Comparison of ENCODE assay signal across 15 cellular contexts in genomic region chr3:125200731-125201139, GRCh38. TPM values are rescaled to one million over a fixed set of nuclear protein-coding genes. Genes with fewer than 3 reads are reported as not detected.
DNase-seq lines count a peak whose midpoint lies in the region; ATAC-seq, FAIRE-seq and TF ChIP-seq lines count a peak whose summit lies in the region.
"Had no signal": no experiment of that assay in that cellular context is flagged by ENCODE, and none has a peak within 500 bp of the region (broad histone marks: within the 10 kb centered on the region; RNA-seq: fewer than 3 reads in every experiment).

No MANE protein-coding gene starts in this region.

- WGBS in stomach, 5 donors, result 76 to 86% (median 83%) methylated on average over 6 of the region's 6 CpGs

- H3K27me3 ChIP-seq in effector memory CD4-positive, alpha-beta T cell (replicated peaks; ENCODE audit: control insufficient read depth, insufficient read depth, low read length, poor library complexity, severe bottlenecking), result no peaks in the 10 kb centered on the region
- no peaks in the 10 kb centered on the region for H3K27me3 ChIP-seq in stomach
- H3K27me3 ChIP-seq: body of pancreas, neutrophil had no signal

- no peak for TF ChIP-seq EP300 in stomach (IDR thresholded peaks at IDR 0.05)

- TF ChIP-seq CTCF in stomach (IDR thresholded peaks at IDR 0.05), result no peak

- no peaks in the 10 kb centered on the region for H3K36me3 ChIP-seq in effector memory CD4-positive, alpha-beta T cell (ENCODE audit: control insufficient read depth, insufficient read depth, low read length)
- no peaks in the 10 kb centered on the region for H3K36me3 ChIP-seq in stomach
- H3K36me3 ChIP-seq: neutrophil had no signal

- H3K9me3 ChIP-seq in effector memory CD4-positive, alpha-beta T cell (ENCODE audit: control insufficient read depth, low read length), result no peaks in the 10 kb centered on the region
- no peaks in the 10 kb centered on the region for H3K9me3 ChIP-seq in stomach
- H3K9me3 ChIP-seq: body of pancreas, neutrophil had no signal

- FAIRE-seq in GM12891 (lab: Jason Lieb, UNC), result peak; percentile 58

- intact Hi-C loops in stomach (cut with DNase I; ENCODE audit: low total_unique reads), result no loop called here

- H3K4me3 ChIP-seq in effector memory CD4-positive, alpha-beta T cell (ENCODE audit: insufficient read depth, low read depth, low read length, poor library complexity, severe bottlenecking), result no peak overlapping the region
- no peak overlapping the region for H3K4me3 ChIP-seq in stomach
- H3K4me3 ChIP-seq: body of pancreas had no signal

- ATAC-seq in GM19395 (IDR thresholded peaks at IDR 0.05; ENCODE audit: unreplicated experiment) (peak; percentile 80), HG02840 (IDR thresholded peaks at IDR 0.05; ENCODE audit: low FRiP score, unreplicated experiment) (peak; percentile 73)
- ATAC-seq: body of pancreas, T-helper 17 cell had no signal

- no peak overlapping the region for H3K27ac ChIP-seq in effector memory CD4-positive, alpha-beta T cell (ENCODE audit: insufficient read depth, low read length, poor library complexity, severe bottlenecking)
- no peak overlapping the region for H3K27ac ChIP-seq in stomach
- H3K27ac ChIP-seq: body of pancreas, epithelial cell of prostate, neutrophil had no signal

- no peaks in the 10 kb centered on the region for H3K4me1 ChIP-seq in effector memory CD4-positive, alpha-beta T cell (ENCODE audit: control insufficient read depth, insufficient read depth, low read length, poor library complexity, severe bottlenecking)
- H3K4me1 ChIP-seq in stomach, result no peaks in the 10 kb centered on the region
- H3K4me1 ChIP-seq: body of pancreas had no signal

- no peak for DNase-seq in GM12891 (ENCODE audit: insufficient read length, low spot score)
- peak; percentile 63 for DNase-seq in HuH-7.5 (ENCODE audit: low spot score)
- no peak for DNase-seq in effector memory CD4-positive, alpha-beta T cell
- no peak for DNase-seq in D341Med (ENCODE audit: low spot score)
- no peak for DNase-seq in ureter (ENCODE audit: low spot score)
- no peak for DNase-seq in stomach
- DNase-seq: AML-193, body of pancreas, GDM1, MM.1S, T-helper 17 cell had no signal

- TF ChIP-seq POLR2A in GM12891 (IDR thresholded peaks at IDR 0.05; ENCODE audit: low read depth, low read length), result no peak
- TF ChIP-seq POLR2A in stomach (IDR thresholded peaks at IDR 0.05), result no peak

TF ChIP-seq in GM12891, 5 proteins besides CTCF, POLR2A, EP300 and RAD21:
- TF ChIP-seq POU2F2 (IDR thresholded peaks at IDR 0.05; ENCODE audit: low read depth, low read length) (no peak), SPI1 (IDR thresholded peaks at IDR 0.05; ENCODE audit: low read depth, low read length) (peak; percentile 47; the same call in 1 of the 2 replicates)

RNA-seq across cellular contexts. Expression of gene SLC12A8, which starts 11.8 kb away (rescaled TPM):
- 76.4 TPM for polyA plus RNA-seq in GM12891 (2012; ENCODE audit: low read depth, missing spikeins)
- 6.1 TPM for total RNA-seq in ureter
- total RNA-seq in stomach, result 10 to 100 TPM in 4 of 5 donors, 1 to 10 TPM in 1; 9.4 to 31.7 (median 18.8) TPM
- polyA plus RNA-seq in stomach, result 1 to 10 TPM; 1.5 to 3.1 (median 2.8) TPM
